8 cellular contexts compared by ENCODE assay signal in genomic region chr6:166786704-166787293, GRCh38.
A peak's percentile ranks its signal among the peaks of the same experiment; 100 is the strongest.
DNase-seq lines count a peak whose midpoint lies in the region; ATAC-seq and TF ChIP-seq lines count a peak whose summit lies in the region.

No MANE protein-coding gene starts in this region.

- no peak overlapping the region for H3K9ac ChIP-seq in neuronal stem cell (ENCODE audit: low read depth, low read length, poor library complexity)

- peak; percentile 74 for TF ChIP-seq CTCF in BE2C (IDR thresholded peaks at IDR 0.05; ENCODE audit: low read depth, low read length)
- peak; percentile 62 for TF ChIP-seq CTCF in GM13977 (IDR thresholded peaks at IDR 0.05; ENCODE audit: extremely low read depth, insufficient read depth, missing control alignments)
- peak; percentile 68 for TF ChIP-seq CTCF in fibroblast of mammary gland (conservative IDR thresholded peaks at IDR 0.05; ENCODE audit: control insufficient read depth, insufficient read depth, low read depth, low read length)

- H3K23ac ChIP-seq in neuronal stem cell (ENCODE audit: low read depth, low read length, poor library complexity) = no peak overlapping the region

- no peak overlapping the region for H2BK120ac ChIP-seq in neuronal stem cell (ENCODE audit: low read depth, low read length)

- H3K27me3 ChIP-seq in BE2C = no peaks in the 10 kb centered on the region
- no peaks in the 10 kb centered on the region for H3K27me3 ChIP-seq in neuronal stem cell (ENCODE audit: control insufficient read depth in 3 of 3, insufficient read depth in 3 of 3, low read depth in 1 of 3, low read length in 3 of 3)

- H3K4me2 ChIP-seq in neuronal stem cell (ENCODE audit: insufficient read depth, low read length, poor library complexity, severe bottlenecking) = no peak overlapping the region

- H4K91ac ChIP-seq in neuronal stem cell (ENCODE audit: low read depth, low read length, poor library complexity) = no peak overlapping the region

- H3K36me3 ChIP-seq in BE2C (no peaks in the 10 kb centered on the region), neuronal stem cell (replicated peaks in 1 of 2; ENCODE audit: control insufficient read depth in 2 of 2, insufficient read depth in 2 of 2, low read length in 2 of 2) (no peaks in the 10 kb centered on the region)

- no peak for ATAC-seq in GM18511 (IDR thresholded peaks at IDR 0.05; ENCODE audit: unreplicated experiment)

- H2AFZ ChIP-seq in neuronal stem cell (ENCODE audit: low read length) = no peak overlapping the region

- H3K4me1 ChIP-seq in BE2C (no peaks in the 10 kb centered on the region), neuronal stem cell (ENCODE audit: control insufficient read depth in 2 of 2, insufficient read depth in 1 of 2, low read depth in 1 of 2, low read length in 2 of 2) (no peaks in the 10 kb centered on the region)

- no peak overlapping the region for H2AK5ac ChIP-seq in neuronal stem cell (ENCODE audit: low read depth, low read length)

- H2BK15ac ChIP-seq in neuronal stem cell (ENCODE audit: low read length) = no peak overlapping the region

- H3K4ac ChIP-seq in neuronal stem cell (ENCODE audit: low read length) = no peak overlapping the region

- peak; percentile 46 for DNase-seq in BE2C
- peak; percentile 70 for DNase-seq in GM13977 (ENCODE audit: low spot score)
- peak; percentile 90 for DNase-seq in NCI-H1105 treated with DMSO at 0.1 percent for 48 hours (lab: John Stamatoyannopoulos, UW)
- DNase-seq in SW 1271 (lab: John Stamatoyannopoulos, UW) = peak; percentile 3 to 57
- DNase-seq in fibroblast of mammary gland (ENCODE audit: low read depth) = peak; percentile 76
- peak; percentile 31 for DNase-seq in neuronal stem cell (ENCODE audit: low spot score)
- DNase-seq in 8988T = no peak

- no peak overlapping the region for H4K8ac ChIP-seq in neuronal stem cell (ENCODE audit: low read depth, low read length)

- H2BK5ac ChIP-seq in neuronal stem cell (ENCODE audit: low read length) = no peak overlapping the region

- H3K18ac ChIP-seq in neuronal stem cell (ENCODE audit: low read length) = no peak overlapping the region

- H3K27ac ChIP-seq in neuronal stem cell (replicated peaks; ENCODE audit: low read length) = no peak overlapping the region

- in situ Hi-C loops in GM13977 (cut with MboI; ENCODE audit: low pct_unique_long_range_greater_than_20kb, low sequenced_read_pairs, unreplicated experiment) = loop anchor here (25.0 kb wide), 1 partner anchor 176 kb away; the partner anchor contains the start of gene RNASET2

- H3K9me3 ChIP-seq in BE2C (no peaks in the 10 kb centered on the region), neuronal stem cell (replicated peaks in 1 of 2; ENCODE audit: control insufficient read depth in 2 of 2, insufficient read depth in 1 of 2, low read depth in 1 of 2, low read length in 2 of 2) (peaks cover 0 to 4% of the 10 kb centered on the region in 2 donors)

- no peak overlapping the region for H3K4me3 ChIP-seq in BE2C (ENCODE audit: low read depth, low read length)
- H3K4me3 ChIP-seq in fibroblast of mammary gland (ENCODE audit: control insufficient read depth, low read depth, low read length) = no peak overlapping the region
- H3K4me3 ChIP-seq in neuronal stem cell (ENCODE audit: low read length in 2 of 2) = no peak overlapping the region

- no peak overlapping the region for H3K14ac ChIP-seq in neuronal stem cell (ENCODE audit: low read length)

- no peak overlapping the region for H2BK12ac ChIP-seq in neuronal stem cell (ENCODE audit: low read length)

- no CpG with 5 or more reads among the region's 3 CpGs for WGBS in neuronal stem cell (ENCODE audit: extremely low coverage in 2 of 2, insufficient read length in 2 of 2, insufficient replicate concordance in 1 of 2), 2 donors

- peaks cover 2% of the 10 kb centered on the region for H3K79me1 ChIP-seq in neuronal stem cell (ENCODE audit: low read depth, low read length)
